ENCODE assay signal across 1 cellular context in the genomic region with DNA sequence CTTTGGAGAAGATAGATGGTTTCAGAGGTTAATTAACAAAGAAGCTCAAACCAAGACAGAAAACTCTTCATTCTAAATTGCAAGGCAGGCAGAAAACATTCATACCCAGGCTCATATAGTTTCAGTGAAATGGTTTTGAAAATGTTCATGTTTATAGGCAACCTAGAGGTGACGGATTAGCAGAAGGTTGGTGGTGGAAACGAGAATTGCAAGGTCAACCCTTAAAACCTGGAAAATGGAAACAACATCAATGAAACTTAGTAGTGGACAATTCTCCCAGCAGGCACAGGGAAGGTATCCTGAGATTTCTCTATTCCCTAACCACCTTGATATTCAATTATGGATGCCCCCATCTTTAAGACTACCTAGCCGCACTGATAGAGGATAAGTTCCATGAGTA.
TF ChIP-seq lines count a peak whose summit lies in the region.

No MANE protein-coding gene starts in this region.

TF ChIP-seq in HepG2, 621 proteins besides CTCF, POLR2A, EP300 and RAD21:
- TF ChIP-seq, protein P1, sequence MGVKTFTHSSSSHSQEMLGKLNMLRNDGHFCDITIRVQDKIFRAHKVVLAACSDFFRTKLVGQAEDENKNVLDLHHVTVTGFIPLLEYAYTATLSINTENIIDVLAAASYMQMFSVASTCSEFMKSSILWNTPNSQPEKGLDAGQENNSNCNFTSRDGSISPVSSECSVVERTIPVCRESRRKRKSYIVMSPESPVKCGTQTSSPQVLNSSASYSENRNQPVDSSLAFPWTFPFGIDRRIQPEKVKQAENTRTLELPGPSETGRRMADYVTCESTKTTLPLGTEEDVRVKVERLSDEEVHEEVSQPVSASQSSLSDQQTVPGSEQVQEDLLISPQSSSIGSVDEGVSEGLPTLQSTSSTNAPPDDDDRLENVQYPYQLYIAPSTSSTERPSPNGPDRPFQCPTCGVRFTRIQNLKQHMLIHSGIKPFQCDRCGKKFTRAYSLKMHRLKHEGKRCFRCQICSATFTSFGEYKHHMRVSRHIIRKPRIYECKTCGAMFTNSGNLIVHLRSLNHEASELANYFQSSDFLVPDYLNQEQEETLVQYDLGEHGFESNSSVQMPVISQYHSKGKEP (CRISPR knock-in tag; IDR thresholded peaks at IDR 0.05), result no peak
- TF ChIP-seq, protein P2, sequence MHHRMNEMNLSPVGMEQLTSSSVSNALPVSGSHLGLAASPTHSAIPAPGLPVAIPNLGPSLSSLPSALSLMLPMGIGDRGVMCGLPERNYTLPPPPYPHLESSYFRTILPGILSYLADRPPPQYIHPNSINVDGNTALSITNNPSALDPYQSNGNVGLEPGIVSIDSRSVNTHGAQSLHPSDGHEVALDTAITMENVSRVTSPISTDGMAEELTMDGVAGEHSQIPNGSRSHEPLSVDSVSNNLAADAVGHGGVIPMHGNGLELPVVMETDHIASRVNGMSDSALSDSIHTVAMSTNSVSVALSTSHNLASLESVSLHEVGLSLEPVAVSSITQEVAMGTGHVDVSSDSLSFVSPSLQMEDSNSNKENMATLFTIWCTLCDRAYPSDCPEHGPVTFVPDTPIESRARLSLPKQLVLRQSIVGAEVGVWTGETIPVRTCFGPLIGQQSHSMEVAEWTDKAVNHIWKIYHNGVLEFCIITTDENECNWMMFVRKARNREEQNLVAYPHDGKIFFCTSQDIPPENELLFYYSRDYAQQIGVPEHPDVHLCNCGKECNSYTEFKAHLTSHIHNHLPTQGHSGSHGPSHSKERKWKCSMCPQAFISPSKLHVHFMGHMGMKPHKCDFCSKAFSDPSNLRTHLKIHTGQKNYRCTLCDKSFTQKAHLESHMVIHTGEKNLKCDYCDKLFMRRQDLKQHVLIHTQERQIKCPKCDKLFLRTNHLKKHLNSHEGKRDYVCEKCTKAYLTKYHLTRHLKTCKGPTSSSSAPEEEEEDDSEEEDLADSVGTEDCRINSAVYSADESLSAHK (CRISPR knock-in tag; IDR thresholded peaks at IDR 0.05; ENCODE audit: borderline replicate concordance), result no peak
- TF ChIP-seq, protein P3, sequence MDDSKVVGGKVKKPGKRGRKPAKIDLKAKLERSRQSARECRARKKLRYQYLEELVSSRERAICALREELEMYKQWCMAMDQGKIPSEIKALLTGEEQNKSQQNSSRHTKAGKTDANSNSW (CRISPR knock-in tag; IDR thresholded peaks at IDR 0.05; ENCODE audit: borderline replicate concordance), result no peak
- TF ChIP-seq CENPT (CRISPR knock-in tag; IDR thresholded peaks at IDR 0.05; ENCODE audit: low read depth) (no peak), MAFK (conservative IDR thresholded peaks at IDR 0.05 in 1 of 2, IDR thresholded peaks at IDR 0.05 in 1 of 2; ENCODE audit: low read length in 2 of 2) (peak in 1 of 2 experiments; percentile 48; a peak in 1 of 4 replicates), ZNF333 (CRISPR knock-in tag; IDR thresholded peaks at IDR 0.05; ENCODE audit: borderline replicate concordance) (no peak)
